ENCODE assay signal across 18 cellular contexts in genomic region chr21:16492892-16493291, GRCh38.
DNase-seq lines count a peak whose midpoint lies in the region; ATAC-seq and TF ChIP-seq lines count a peak whose summit lies in the region.
"Had no signal": no experiment of that assay in that cellular context is flagged by ENCODE, and none has a peak within 500 bp of the region (broad histone marks: within the 10 kb centered on the region; RNA-seq: fewer than 3 reads in every experiment).

No MANE protein-coding gene starts in this region.

- no peak overlapping the region for H2AFZ ChIP-seq in DND-41 (ENCODE audit: low read depth, low read length)
- H2AFZ ChIP-seq in MM.1S (ENCODE audit: low read length): no peak overlapping the region
- H2AFZ ChIP-seq in Karpas-422 (ENCODE audit: low read length): no peak overlapping the region
- H2AFZ ChIP-seq: GM23248 had no signal

- H3K9me2 ChIP-seq in MM.1S (replicated peaks; ENCODE audit: insufficient read depth, low read length): no peaks in the 10 kb centered on the region
- H3K9me2 ChIP-seq in Karpas-422 (replicated peaks; ENCODE audit: insufficient read depth, low read length): no peaks in the 10 kb centered on the region

- H3K9me3 ChIP-seq in DND-41 (ENCODE audit: insufficient read depth, low read length, severe bottlenecking) (no peaks in the 10 kb centered on the region), MM.1S (replicated peaks; ENCODE audit: insufficient read depth, low read length) (no peaks in the 10 kb centered on the region), Karpas-422 (ENCODE audit: low read length) (peaks cover 44% of the 10 kb centered on the region), WERI-Rb-1 (ENCODE audit: severe bottlenecking) (no peaks in the 10 kb centered on the region)
- H3K9me3 ChIP-seq: HAP-1 had no signal

- ATAC-seq in DND-41 (ENCODE audit: insufficient read depth, low read depth): peak; percentile 100
- peak; percentile 23 for ATAC-seq in left lobe of liver
- ATAC-seq: SK-N-SH treated with all-trans-retinoic acid at 6 μM for 48 hours had no signal

- H3F3A ChIP-seq in MM.1S (ENCODE audit: insufficient read depth, low read length): peaks cover 6% of the 10 kb centered on the region

- H3K4me1 ChIP-seq in DND-41 (ENCODE audit: insufficient read depth, low read length) (peaks cover 16% of the 10 kb centered on the region), MM.1S (ENCODE audit: low read length) (peaks cover 18% of the 10 kb centered on the region), Karpas-422 (ENCODE audit: low read length) (no peaks in the 10 kb centered on the region)

- H4K20me1 ChIP-seq in DND-41 (ENCODE audit: insufficient read depth, low read length) (no peaks in the 10 kb centered on the region), MM.1S (ENCODE audit: insufficient read depth, low read length) (no peaks in the 10 kb centered on the region), Karpas-422 (ENCODE audit: insufficient read depth, low read depth, low read length) (no peaks in the 10 kb centered on the region)

- TF ChIP-seq CTCF in DND-41 (IDR thresholded peaks at IDR 0.05; ENCODE audit: borderline replicate concordance, extremely low read depth, low read length, poor library complexity, severe bottlenecking) (no peak), MM.1S (IDR thresholded peaks at IDR 0.05; ENCODE audit: low read length) (no peak), WERI-Rb-1 (IDR thresholded peaks at IDR 0.05; ENCODE audit: low read depth, low read length) (no peak)

- in situ Hi-C loops in SK-MEL-5 (cut with HindIII; ENCODE audit: low pct_unique_long_range_greater_than_20kb, low sequenced_read_pairs): no loop called here

- peak overlapping the region; percentile 17; the same call in 1 of the 2 replicates for H3K4me2 ChIP-seq in DND-41 (ENCODE audit: insufficient read depth, low read length)
- peak overlapping the region; percentile 43; the same call in 1 of the 2 replicates for H3K4me2 ChIP-seq in MM.1S (ENCODE audit: low read depth, low read length)
- no peak overlapping the region for H3K4me2 ChIP-seq in Karpas-422 (ENCODE audit: low read depth, low read length, poor library complexity, severe bottlenecking)

- H3K27me3 ChIP-seq in DND-41 (ENCODE audit: insufficient read depth, low read length, poor library complexity): no peaks in the 10 kb centered on the region
- peaks cover 47% of the 10 kb centered on the region for H3K27me3 ChIP-seq in MM.1S (replicated peaks; ENCODE audit: insufficient read depth, low read length)
- no peaks in the 10 kb centered on the region for H3K27me3 ChIP-seq in Karpas-422 (ENCODE audit: low read length)
- H3K27me3 ChIP-seq in WERI-Rb-1 (ENCODE audit: insufficient read depth, low read depth, severe bottlenecking): peaks cover 10% of the 10 kb centered on the region

- DNase-seq in DND-41 (peak; percentile 61), MM.1S (peak; percentile 91), SK-MEL-5 (ENCODE audit: low read depth, low spot score) (peak; percentile 11), left lobe of liver (ENCODE audit: low spot score) (no peak), NK-92 (lab: John Stamatoyannopoulos, UW; ENCODE audit: unreplicated experiment) (no peak), Karpas-422 (no peak), WERI-Rb-1 (no peak)
- no peak for DNase-seq in stimulated activated naive CD4-positive, alpha-beta T cell (lab: John Stamatoyannopoulos, UW)
- DNase-seq: AML-193; GM23248; NCI-H187; NCI-H526 treated with DMSO at 0.1 percent for 48 hours; NK-92 treated with Interleukin-12 subunit alpha and Interleukin-12 subunit beta, amount 100 ng/mL, for 24 hours; SHP77 had no signal

- H3K9ac ChIP-seq in DND-41 (ENCODE audit: low read depth, low read length): no peak overlapping the region
- H3K9ac ChIP-seq in MM.1S (ENCODE audit: low read length): no peak overlapping the region
- no peak overlapping the region for H3K9ac ChIP-seq in Karpas-422 (ENCODE audit: low read length)
- H3K9ac ChIP-seq: GM23248 had no signal

- H3K4me3 ChIP-seq in DND-41 (ENCODE audit: low read depth in 1 of 2, low read length in 2 of 2) (no peak overlapping the region), MM.1S (ENCODE audit: low read length) (no peak overlapping the region), Karpas-422 (ENCODE audit: low read length) (no peak overlapping the region), WERI-Rb-1 (ENCODE audit: low read depth, low read length) (no peak overlapping the region)
- H3K4me3 ChIP-seq: GM23248, HAP-1 had no signal

- H3K27ac ChIP-seq in DND-41 (ENCODE audit: low read length) (peak overlapping the region; percentile 16; the same call in 1 of the 2 replicates), MM.1S (ENCODE audit: low read length) (peak overlapping the region; percentile 35; the same call in 1 of the 2 replicates), Karpas-422 (ENCODE audit: low read length) (no peak overlapping the region), WERI-Rb-1 (no peak overlapping the region)
- H3K27ac ChIP-seq: 22Rv1, C4-2B, GM23248 had no signal

- H3K36me3 ChIP-seq in DND-41 (ENCODE audit: insufficient read depth, low read length) (no peaks in the 10 kb centered on the region), MM.1S (replicated peaks; ENCODE audit: insufficient read depth, low read length) (no peaks in the 10 kb centered on the region), Karpas-422 (ENCODE audit: insufficient read depth, low read length) (no peaks in the 10 kb centered on the region), WERI-Rb-1 (no peaks in the 10 kb centered on the region)
- H3K36me3 ChIP-seq: HAP-1 had no signal

- H3K79me2 ChIP-seq in DND-41 (ENCODE audit: insufficient read depth, low read length) (no peaks in the 10 kb centered on the region), MM.1S (ENCODE audit: low read length) (no peaks in the 10 kb centered on the region), Karpas-422 (ENCODE audit: low read length) (no peaks in the 10 kb centered on the region)

Comparison
In these comparisons a context has a peak if more than half of its experiments do, and no peak if none do; other contexts are left out.
1. DNase-seq: peak in DND-41 (single experiment), MM.1S (single experiment) and SK-MEL-5 (single experiment); none in left lobe of liver (single experiment), NK-92 (single experiment), Karpas-422 (single experiment), WERI-Rb-1 (single experiment) and stimulated activated naive CD4-positive, alpha-beta T cell (0 of 6).
2. H3K27ac ChIP-seq: peak in DND-41 (single experiment) and MM.1S (single experiment); none in Karpas-422 (single experiment) and WERI-Rb-1 (single experiment).